8 cellular contexts compared by ENCODE assay signal in the genomic region with DNA sequence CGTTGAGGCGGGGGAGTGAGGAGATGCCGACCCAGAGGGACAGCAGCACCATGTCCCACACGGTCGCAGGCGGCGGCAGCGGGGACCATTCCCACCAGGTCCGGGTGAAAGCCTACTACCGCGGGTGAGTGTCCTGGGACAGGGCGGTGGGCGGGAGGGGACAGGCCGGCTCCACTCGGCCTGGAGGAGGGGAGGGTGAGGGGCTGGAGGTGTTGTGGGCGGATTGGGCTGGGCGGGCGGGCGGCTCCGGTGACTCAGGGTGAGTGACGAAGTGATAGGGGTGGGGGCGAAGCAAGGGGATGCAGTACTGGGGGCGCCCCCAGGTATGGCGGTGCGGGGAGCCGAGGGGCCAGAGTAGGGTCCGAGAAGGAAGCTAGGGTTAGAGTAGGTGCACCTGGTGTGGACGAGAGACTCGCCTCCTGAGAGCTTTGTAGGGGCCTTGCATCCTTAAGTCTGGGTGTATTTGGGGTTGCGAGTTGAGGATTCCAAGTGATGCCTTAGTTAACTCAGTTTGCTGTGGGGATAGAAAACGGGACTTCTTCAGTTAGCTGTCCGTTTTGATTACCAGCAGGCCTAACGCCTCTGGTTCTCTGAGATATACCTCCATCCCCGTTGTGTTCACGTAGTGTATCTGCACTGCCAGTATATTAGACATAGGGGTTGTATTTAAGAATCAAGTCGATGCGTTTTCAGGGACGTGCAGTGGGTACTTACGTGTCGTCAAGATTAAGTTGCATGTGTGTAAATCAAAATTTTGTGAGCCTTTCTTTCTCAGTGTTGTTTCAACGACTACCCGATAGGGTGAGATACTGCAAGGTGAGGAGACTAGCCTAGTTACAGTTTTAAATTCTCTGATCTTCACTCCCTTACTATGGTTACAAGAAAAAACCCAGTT.
DNase-seq lines count a peak whose midpoint lies in the region; ATAC-seq and TF ChIP-seq lines count a peak whose summit lies in the region.

No MANE protein-coding gene starts in this region.

- peaks cover 45% of the 10 kb centered on the region for H3K79me2 ChIP-seq in DND-41 (ENCODE audit: insufficient read depth, low read length)

- no peaks in the 10 kb centered on the region for H3K9me3 ChIP-seq in DND-41 (ENCODE audit: insufficient read depth, low read length, severe bottlenecking)

- H3K9ac ChIP-seq in DND-41 (ENCODE audit: low read depth, low read length) = peak overlapping the region; percentile 62

- H3K4me3 ChIP-seq in DND-41 (ENCODE audit: low read depth in 1 of 2, low read length in 2 of 2) = peak overlapping the region; percentile 55 to 83; a peak in 3 of 4 replicates

- peak overlapping the region; percentile 86 for H3K4me2 ChIP-seq in DND-41 (ENCODE audit: insufficient read depth, low read length)

- H3K36me3 ChIP-seq in DND-41 (ENCODE audit: insufficient read depth, low read length) = no peaks in the 10 kb centered on the region

- no peak for TF ChIP-seq CTCF in DND-41 (IDR thresholded peaks at IDR 0.05; ENCODE audit: borderline replicate concordance, extremely low read depth, low read length, poor library complexity, severe bottlenecking)

- no peaks in the 10 kb centered on the region for H3K27me3 ChIP-seq in DND-41 (ENCODE audit: insufficient read depth, low read length, poor library complexity)

- H3K4me1 ChIP-seq in DND-41 (ENCODE audit: insufficient read depth, low read length) = peaks cover 26% of the 10 kb centered on the region

- H4K20me1 ChIP-seq in DND-41 (ENCODE audit: insufficient read depth, low read length) = peaks cover 2% of the 10 kb centered on the region; the same call in 1 of the 2 replicates

- DNase-seq in DND-41 (no peak), HuH-7.5 (ENCODE audit: low spot score) (peak; percentile 25), T-helper 9 cell (peak; percentile 28), kidney glomerular epithelial cell (lab: John Stamatoyannopoulos, UW) (peak; percentile 63)
- peak; percentile 30 for DNase-seq in central memory CD4-positive, alpha-beta T cell
- DNase-seq in stimulated activated CD4-positive, alpha-beta T cell treated with anti-CD3 and anti-CD28 coated beads, Interleukin-1b, Interleukin-23, amount 100 ng/mL, for 48 hours = peak; percentile 35

- H3K27ac ChIP-seq in DND-41 (ENCODE audit: low read length) = peak overlapping the region; percentile 92

- ATAC-seq in DND-41 (ENCODE audit: insufficient read depth, low read depth) = peak; percentile 48
- ATAC-seq in GM21423 (IDR thresholded peaks at IDR 0.05; ENCODE audit: unreplicated experiment) = peak; percentile 23
- ATAC-seq in HG03565 (IDR thresholded peaks at IDR 0.05; ENCODE audit: unreplicated experiment) = no peak

- peak overlapping the region; percentile 89 for H2AFZ ChIP-seq in DND-41 (ENCODE audit: low read depth, low read length)
